Comparison of ENCODE assay signal across 1 cellular context in the genomic region with DNA sequence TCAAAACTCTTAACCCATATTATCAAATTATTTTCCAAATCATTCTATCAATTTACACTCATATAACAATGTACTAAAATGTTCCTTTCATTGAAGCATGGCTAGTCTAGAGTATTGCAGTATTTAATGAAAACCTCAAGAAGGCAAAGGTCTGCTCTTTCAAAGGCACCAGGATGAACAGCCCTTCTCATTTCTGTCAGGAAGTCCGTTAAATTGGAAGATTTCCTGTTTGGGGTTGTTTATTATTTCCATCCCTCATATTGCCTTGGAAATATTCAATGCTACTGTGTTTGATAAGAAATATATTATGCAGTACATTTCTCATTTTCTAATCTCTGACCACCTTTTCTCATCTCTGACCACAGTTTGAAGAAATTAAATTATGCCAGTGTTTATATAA.
TF ChIP-seq lines count a peak whose summit lies in the region.

No MANE protein-coding gene starts in this region.

TF ChIP-seq in IMR-90, 13 proteins besides CTCF, POLR2A, EP300 and RAD21 (continued from another document):
- no peak for TF ChIP-seq FOS (IDR thresholded peaks at IDR 0.05; ENCODE audit: low read depth, low read length)
- no peak for TF ChIP-seq NFE2L2 (IDR thresholded peaks at IDR 0.05; ENCODE audit: low read depth, low read length)
- no peak for TF ChIP-seq MAFK (IDR thresholded peaks at IDR 0.05; ENCODE audit: low read depth, low read length)
- no peak for TF ChIP-seq MXI1 (IDR thresholded peaks at IDR 0.05; ENCODE audit: borderline replicate concordance, low read depth, low read length)
- TF ChIP-seq MAZ (IDR thresholded peaks at IDR 0.05; ENCODE audit: borderline replicate concordance, low read depth, low read length) = no peak
- TF ChIP-seq USF2 (IDR thresholded peaks at IDR 0.05; ENCODE audit: low read depth, low read length) = no peak
- TF ChIP-seq RCOR1 (IDR thresholded peaks at IDR 0.05; ENCODE audit: insufficient replicate concordance, low read length) = no peak
- TF ChIP-seq, protein P1, sequence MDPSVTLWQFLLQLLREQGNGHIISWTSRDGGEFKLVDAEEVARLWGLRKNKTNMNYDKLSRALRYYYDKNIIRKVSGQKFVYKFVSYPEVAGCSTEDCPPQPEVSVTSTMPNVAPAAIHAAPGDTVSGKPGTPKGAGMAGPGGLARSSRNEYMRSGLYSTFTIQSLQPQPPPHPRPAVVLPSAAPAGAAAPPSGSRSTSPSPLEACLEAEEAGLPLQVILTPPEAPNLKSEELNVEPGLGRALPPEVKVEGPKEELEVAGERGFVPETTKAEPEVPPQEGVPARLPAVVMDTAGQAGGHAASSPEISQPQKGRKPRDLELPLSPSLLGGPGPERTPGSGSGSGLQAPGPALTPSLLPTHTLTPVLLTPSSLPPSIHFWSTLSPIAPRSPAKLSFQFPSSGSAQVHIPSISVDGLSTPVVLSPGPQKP (IDR thresholded peaks at IDR 0.05; ENCODE audit: borderline replicate concordance, low read depth, low read length) = no peak
- no peak for TF ChIP-seq BHLHE40 (IDR thresholded peaks at IDR 0.05; ENCODE audit: low read depth, low read length)
- no peak for TF ChIP-seq CHD1 (IDR thresholded peaks at IDR 0.05; ENCODE audit: low read depth, low read length)
- TF ChIP-seq CEBPB (IDR thresholded peaks at IDR 0.05; ENCODE audit: low read depth, low read length) = no peak
